Comparison of ENCODE assay signal across 18 cellular contexts in genomic region chr4:107548211-107548905, GRCh38.
DNase-seq lines count a peak whose midpoint lies in the region; ATAC-seq and TF ChIP-seq lines count a peak whose summit lies in the region.
"Had no signal": no experiment of that assay in that cellular context is flagged by ENCODE, and none has a peak within 500 bp of the region (broad histone marks: within the 10 kb centered on the region; RNA-seq: fewer than 3 reads in every experiment).

No MANE protein-coding gene starts in this region.

- peaks cover 2% of the 10 kb centered on the region for H3K27me3 Mint-ChIP-seq in GM23338 (ENCODE audit: insufficient read depth, low read depth, poor library complexity)
- peaks cover 5% of the 10 kb centered on the region for H3K27me3 Mint-ChIP-seq in neural progenitor cell (ENCODE audit: insufficient read depth, low read depth)
- H3K27me3 Mint-ChIP-seq: B cell had no signal

- no peak for TF ChIP-seq CTCF in GM23338 (conservative IDR thresholded peaks at IDR 0.05; ENCODE audit: low read depth in 2 of 2)
- TF ChIP-seq CTCF in PC-9 (conservative IDR thresholded peaks at IDR 0.05): no peak
- no peak for TF ChIP-seq CTCF in neural progenitor cell (IDR thresholded peaks at IDR 0.05)

- H3K9me3 Mint-ChIP-seq in GM23338 (peaks cover 5% of the 10 kb centered on the region; the same call in 2 of the 3 replicates), neural progenitor cell (peaks cover 4% of the 10 kb centered on the region)

- peak overlapping the region; percentile 41; the same call in 1 of the 2 replicates for H3K27ac Mint-ChIP-seq in GM23338
- H3K27ac Mint-ChIP-seq in neural progenitor cell: peak overlapping the region; percentile 55
- H3K27ac Mint-ChIP-seq: B cell had no signal

- intact Hi-C loops in PC-9 (cut with micrococcal nuclease; ENCODE audit: unreplicated experiment): no loop called here

- H3F3A ChIP-seq in GM23338 (replicated peaks; ENCODE audit: low read depth): no peaks in the 10 kb centered on the region
- H3F3A ChIP-seq in PC-9 (ENCODE audit: insufficient read depth, low read depth): no peaks in the 10 kb centered on the region
- no peaks in the 10 kb centered on the region for H3F3A ChIP-seq in neural progenitor cell (ENCODE audit: low read depth)

- POLR2A ChIA-PET in PC-9 (lab: Charles Lee; ENCODE audit: unreplicated experiment): interaction anchor here (0.6 to 0.7 kb wide), 2 partner anchors 686 to 1200 kb away, joined by 3 to 5 read pairs; no protein-coding TSS in a partner anchor

- peaks cover 4% of the 10 kb centered on the region; the same call in 2 of the 3 replicates for H3K4me1 Mint-ChIP-seq in GM23338
- H3K4me1 Mint-ChIP-seq in neural progenitor cell: no peaks in the 10 kb centered on the region
- H3K4me1 Mint-ChIP-seq: B cell had no signal

- H3K4me3 ChIP-seq in GM23338 (no peak overlapping the region), PC-9 (no peak overlapping the region), neural progenitor cell (no peak overlapping the region)
- H3K4me3 ChIP-seq: skin epidermis had no signal

- H3K4me2 ChIP-seq in GM23338 (peak overlapping the region; percentile 25; the same call in 1 of the 2 replicates), PC-9 (peak overlapping the region; percentile 28; the same call in 1 of the 2 replicates), neural progenitor cell (no peak overlapping the region)

- no peak overlapping the region for H3K4me3 Mint-ChIP-seq in GM23338
- no peak overlapping the region for H3K4me3 Mint-ChIP-seq in neural progenitor cell
- H3K4me3 Mint-ChIP-seq: B cell had no signal

- no TSS peak for BruUV-seq in PC-9 (replicated peaks; lab: Mats Ljungman, UMichigan)

- no peak overlapping the region for H3K9ac ChIP-seq in neural progenitor cell

- H3K9me3 ChIP-seq in PC-9 (ENCODE audit: insufficient read depth, low read depth) (no peaks in the 10 kb centered on the region), neural progenitor cell (ENCODE audit: low read depth) (no peaks in the 10 kb centered on the region)
- H3K9me3 ChIP-seq: neutrophil had no signal

- ATAC-seq in GM23338: no peak
- ATAC-seq: stimulated activated naive CD8-positive, alpha-beta T cell treated with anti-CD3 and anti-CD28 coated beads, Interleukin-15, Interleukin-2, amounts not matched to agents 100 U/mL and 50 U/mL, for 24 hours had no signal

- no peaks in the 10 kb centered on the region for H3K36me3 Mint-ChIP-seq in GM23338 (ENCODE audit: low read depth)
- no peaks in the 10 kb centered on the region for H3K36me3 Mint-ChIP-seq in neural progenitor cell

- H3K9me2 ChIP-seq in GM23338 (ENCODE audit: insufficient read depth) (no peaks in the 10 kb centered on the region), PC-9 (ENCODE audit: insufficient read depth) (no peaks in the 10 kb centered on the region)

- DNase-seq in GM23338 (ENCODE audit: low spot score) (peak; percentile 51), PC-9 (peak in 1 of 2 experiments; percentile 36), fibroblast of gingiva (ENCODE audit: low read depth) (peak; percentile 21), neural progenitor cell (ENCODE audit: low spot score) (peak; percentile 8), kidney glomerular epithelial cell (lab: John Stamatoyannopoulos, UW) (no peak), NCI-H345 (lab: John Stamatoyannopoulos, UW) (no peak)
- no peak for DNase-seq in NK-92 treated with Interleukin-12 subunit alpha and Interleukin-12 subunit beta, amount 100 ng/mL, for 24 hours (lab: John Stamatoyannopoulos, UW)
- no peak for DNase-seq in stimulated activated CD8-positive, alpha-beta memory T cell treated with anti-CD3 and anti-CD28 coated beads, Interleukin-4, amount 100 ng/mL, for 48 hours
- DNase-seq: activated CD4-positive, alpha-beta T cell treated with anti-CD3 and anti-CD28 coated beads, Interleukin-2, amount 50 U/mL, for 48 hours; amniotic stem cell; hypothalamus; NCI-H2081 treated with DMSO at 0.1 percent for 48 hours; stimulated activated naive CD8-positive, alpha-beta T cell treated with anti-CD3 and anti-CD28 coated beads, Interleukin-15, Interleukin-2, amounts not matched to agents 100 U/mL and 50 U/mL, for 24 hours; T-helper 9 cell had no signal

- H2AFZ ChIP-seq in GM23338 (no peak overlapping the region), PC-9 (peak overlapping the region; percentile 74), neural progenitor cell (replicated peaks) (peak overlapping the region; percentile 76)

- no peaks in the 10 kb centered on the region for H3K36me3 ChIP-seq in GM23338 (ENCODE audit: insufficient read depth)
- no peaks in the 10 kb centered on the region for H3K36me3 ChIP-seq in PC-9 (ENCODE audit: low read depth)
- no peaks in the 10 kb centered on the region for H3K36me3 ChIP-seq in neural progenitor cell
- H3K36me3 ChIP-seq: neutrophil had no signal

- no peaks in the 10 kb centered on the region for H4K20me1 ChIP-seq in GM23338 (replicated peaks; ENCODE audit: insufficient read depth)
- no peaks in the 10 kb centered on the region for H4K20me1 ChIP-seq in PC-9 (ENCODE audit: insufficient read depth)
- H4K20me1 ChIP-seq in neural progenitor cell (ENCODE audit: low read depth): no peaks in the 10 kb centered on the region

- H3K27me3 ChIP-seq in GM23338 (ENCODE audit: insufficient read depth) (no peaks in the 10 kb centered on the region), PC-9 (ENCODE audit: insufficient read depth, low read depth) (no peaks in the 10 kb centered on the region), neural progenitor cell (no peaks in the 10 kb centered on the region)
- H3K27me3 ChIP-seq: neutrophil had no signal

- CTCF ChIA-PET in PC-9 (lab: Charles Lee): no interaction called here

- H3K79me2 ChIP-seq in GM23338 (replicated peaks; ENCODE audit: insufficient read depth) (no peaks in the 10 kb centered on the region), PC-9 (ENCODE audit: low read depth) (no peaks in the 10 kb centered on the region), neural progenitor cell (ENCODE audit: low read depth) (no peaks in the 10 kb centered on the region)

- H3K27ac ChIP-seq in GM23338 (ENCODE audit: low read depth) (no peak overlapping the region; the same call in 1 of the 2 replicates), PC-9 (no peak overlapping the region), neural progenitor cell (no peak overlapping the region)
- H3K27ac ChIP-seq: epithelial cell of prostate, neutrophil had no signal

- 0 out of 2 replicates have a peak, but pooled peaks cover 6% of the 10 kb centered on the region for H3K4me1 ChIP-seq in GM23338 (ENCODE audit: insufficient read depth)
- H3K4me1 ChIP-seq in PC-9 (replicated peaks; ENCODE audit: insufficient read depth): no peaks in the 10 kb centered on the region
- H3K4me1 ChIP-seq in neural progenitor cell: no peaks in the 10 kb centered on the region

TF ChIP-seq in GM23338, 12 proteins besides CTCF, POLR2A, EP300 and RAD21:
- TF ChIP-seq ZNF331 (CRISPR knock-in tag; IDR thresholded peaks at IDR 0.05; ENCODE audit: low read depth) (no peak), EZH2phosphoT487 (IDR thresholded peaks at IDR 0.05; ENCODE audit: unreplicated experiment) (no peak), ETS1 (IDR thresholded peaks at IDR 0.05) (no peak), EZH2 (IDR thresholded peaks at IDR 0.05; ENCODE audit: low read depth, unreplicated experiment) (no peak), CREB1 (CRISPR knock-in tag; IDR thresholded peaks at IDR 0.05; ENCODE audit: low read depth) (no peak), REST (IDR thresholded peaks at IDR 0.05; ENCODE audit: unreplicated experiment) (no peak), JUNB (IDR thresholded peaks at IDR 0.05; ENCODE audit: unreplicated experiment) (no peak)

Comparison
In these comparisons a context has a peak if more than half of its experiments do, and no peak if none do; other contexts are left out.
1. DNase-seq: peak in GM23338 (single experiment), fibroblast of gingiva (single experiment) and neural progenitor cell (single experiment); none in NK-92 treated with Interleukin-12 subunit alpha and Interleukin-12 subunit beta, amount 100 ng/mL, for 24 hours (single experiment), kidney glomerular epithelial cell (single experiment), stimulated activated CD8-positive, alpha-beta memory T cell treated with anti-CD3 and anti-CD28 coated beads, Interleukin-4, amount 100 ng/mL, for 48 hours (single experiment) and NCI-H345 (single experiment).